ENCODE assay signal across 1 cellular context in the genomic region with DNA sequence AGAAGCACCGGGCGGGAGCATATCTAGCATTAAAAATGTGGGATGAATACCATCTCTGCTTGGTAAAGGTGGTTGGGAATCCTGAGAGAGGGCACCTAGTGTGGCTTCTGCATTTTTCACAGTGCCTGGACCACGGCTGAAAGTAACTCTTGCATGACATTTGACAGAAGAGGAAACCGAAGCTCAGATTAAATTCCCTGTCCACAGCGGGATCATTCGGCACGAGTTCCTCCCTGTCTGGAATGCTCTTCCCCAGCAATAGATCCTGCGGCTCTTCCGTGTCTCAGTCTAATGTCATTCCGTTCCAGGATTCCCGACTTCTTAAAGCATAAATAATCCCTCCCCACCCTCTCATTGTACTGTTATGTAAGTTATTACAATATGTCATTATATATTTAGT.
TF ChIP-seq lines count a peak whose summit lies in the region.

No MANE protein-coding gene starts in this region.

TF ChIP-seq in endothelial cell of umbilical vein, 7 proteins besides CTCF, POLR2A, EP300 and RAD21:
- TF ChIP-seq FOS (IDR thresholded peaks at IDR 0.05; ENCODE audit: borderline replicate concordance, insufficient read depth, low read length) (no peak), EZH2 (IDR thresholded peaks at IDR 0.05; ENCODE audit: borderline replicate concordance, low read depth, low read length, severe bottlenecking) (no peak), JUN (IDR thresholded peaks at IDR 0.05; ENCODE audit: borderline replicate concordance, insufficient read depth, insufficient read length, low read depth) (no peak), MYC (IDR thresholded peaks at IDR 0.05; ENCODE audit: low read depth, low read length) (no peak), POLR2AphosphoS5 (IDR thresholded peaks at IDR 0.05; ENCODE audit: insufficient read depth, low read depth, low read length) (no peak), GATA2 (IDR thresholded peaks at IDR 0.05; ENCODE audit: insufficient read depth, insufficient read length, low read depth, low read length) (no peak)
- TF ChIP-seq, protein P1, sequence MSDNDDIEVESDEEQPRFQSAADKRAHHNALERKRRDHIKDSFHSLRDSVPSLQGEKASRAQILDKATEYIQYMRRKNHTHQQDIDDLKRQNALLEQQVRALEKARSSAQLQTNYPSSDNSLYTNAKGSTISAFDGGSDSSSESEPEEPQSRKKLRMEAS (IDR thresholded peaks at IDR 0.05; ENCODE audit: insufficient read depth, insufficient read length): no peak
TF ChIP-seq in endothelial cell of umbilical vein: peak in this region for 0.
